In the genomic region with DNA sequence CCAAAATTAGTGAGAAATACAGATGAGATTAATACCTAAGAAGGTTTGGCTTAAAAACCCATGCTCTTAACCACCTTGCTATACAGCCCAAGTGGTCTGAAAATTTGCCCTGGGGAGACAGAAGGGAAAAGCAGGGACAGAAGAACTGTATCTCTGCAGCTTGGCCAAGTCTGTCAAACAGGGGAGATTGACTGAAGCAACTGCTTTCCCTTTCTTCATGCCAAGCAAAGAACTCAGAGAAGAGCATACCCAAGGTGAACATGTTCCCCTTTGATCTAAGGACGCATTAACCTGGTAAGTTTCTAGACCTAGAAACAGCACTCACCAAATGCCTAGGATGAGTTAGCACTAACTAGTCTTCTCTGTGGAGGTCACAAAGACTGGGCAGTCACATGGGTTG, we compare ENCODE assay signal across 30 cellular contexts.
"Had no signal": no experiment of that assay in that cellular context is flagged by ENCODE, and none has a peak within 500 bp of the region (broad histone marks: within the 10 kb centered on the region; RNA-seq: fewer than 3 reads in every experiment).

No MANE protein-coding gene starts in this region.

- H3K4me3 Mint-ChIP-seq: naive thymus-derived CD4-positive, alpha-beta T cell; natural killer cell; nephron; neural progenitor cell; stimulated activated memory B cell treated with anti-CD40 and anti-IgM and Interleukin-4, amounts not matched to agents 10 μg/mL and 1 μg/mL and 100 μg/mL, for 72 hours; stimulated activated naive CD8-positive, alpha-beta T cell treated with anti-CD3 and anti-CD28 coated beads, Interleukin-15, amount 100 ng/mL, for 72 hours; type B pancreatic cell had no signal

- DNase-seq: naive thymus-derived CD4-positive, alpha-beta T cell; natural killer cell; occipital lobe; pancreas; right cardiac atrium; right lobe of liver; sigmoid colon; spleen; stimulated activated CD4-positive, alpha-beta T cell treated with anti-CD3 and anti-CD28 coated beads, Interleukin-12 subunit alpha, Interleukin-12 subunit beta, amount 100 ng/mL, for 4 hours; stimulated activated CD4-positive, alpha-beta T cell treated with anti-CD3 and anti-CD28 coated beads, Interleukin-1b, Interleukin-23, amount 100 ng/mL, for 48 hours; stimulated activated CD4-positive, alpha-beta T cell treated with anti-CD3 and anti-CD28 coated beads, Interleukin-4, amount 100 ng/mL, for 1 hour; stimulated activated CD4-positive, alpha-beta T cell treated with anti-CD3 and anti-CD28 coated beads, Interleukin-4, amount 100 ng/mL, for 4 hours; stimulated activated CD8-positive, alpha-beta memory T cell treated with anti-CD3 and anti-CD28 coated beads, Interleukin-4, amount 100 ng/mL, for 48 hours; stimulated activated naive CD4-positive, alpha-beta T cell; stimulated activated naive CD8-positive, alpha-beta T cell treated with anti-CD3 and anti-CD28 coated beads, Interleukin-15, amount 100 ng/mL, for 72 hours; stimulated activated naive CD8-positive, alpha-beta T cell treated with anti-CD3 and anti-CD28 coated beads, Interleukin-15, Interleukin-2, amounts not matched to agents 100 U/mL and 50 U/mL, for 24 hours; substantia nigra; testis; tibial artery; transverse colon; upper lobe of right lung; uterus had no signal

- H3K4me1 ChIP-seq: pancreas, prostate gland, right lobe of liver, testis, upper lobe of right lung, uterus had no signal

- H3K9me3 Mint-ChIP-seq: natural killer cell; nephron; stimulated activated memory B cell treated with anti-CD40 and anti-IgM and Interleukin-4, amounts not matched to agents 10 μg/mL and 1 μg/mL and 100 μg/mL, for 72 hours; type B pancreatic cell had no signal

- H3K36me3 ChIP-seq: neural progenitor cell, pancreas, prostate gland, right lobe of liver, sigmoid colon, spleen, suprapubic skin, tibial artery, transverse colon, upper lobe of right lung, uterus had no signal

- H3K27ac ChIP-seq: neural progenitor cell, pancreas, prostate gland, right lobe of liver, sigmoid colon, skin epidermis, spleen, suprapubic skin, testis, tibial artery, transverse colon, upper lobe of right lung, uterus had no signal

- H3K27ac Mint-ChIP-seq: naive thymus-derived CD4-positive, alpha-beta T cell; natural killer cell; nephron; neural progenitor cell; stimulated activated memory B cell treated with anti-CD40 and anti-IgM and Interleukin-4, amounts not matched to agents 10 μg/mL and 1 μg/mL and 100 μg/mL, for 72 hours; stimulated activated naive CD8-positive, alpha-beta T cell treated with anti-CD3 and anti-CD28 coated beads, Interleukin-15, amount 100 ng/mL, for 72 hours; type B pancreatic cell had no signal

- H3K36me3 Mint-ChIP-seq: natural killer cell; neural progenitor cell; stimulated activated memory B cell treated with anti-CD40 and anti-IgM and Interleukin-4, amounts not matched to agents 10 μg/mL and 1 μg/mL and 100 μg/mL, for 72 hours; type B pancreatic cell had no signal

- ATAC-seq: naive thymus-derived CD4-positive, alpha-beta T cell; natural killer cell; pancreas; right cardiac atrium; right lobe of liver; stimulated activated memory B cell treated with anti-CD40 and anti-IgM and Interleukin-4, amounts not matched to agents 10 μg/mL and 1 μg/mL and 100 μg/mL, for 72 hours; stimulated activated naive CD8-positive, alpha-beta T cell treated with anti-CD3 and anti-CD28 coated beads, Interleukin-15, amount 100 ng/mL, for 72 hours; stimulated activated naive CD8-positive, alpha-beta T cell treated with anti-CD3 and anti-CD28 coated beads, Interleukin-15, Interleukin-2, amounts not matched to agents 100 U/mL and 50 U/mL, for 24 hours had no signal

- H3K4me3 ChIP-seq: neural progenitor cell, pancreas, prostate gland, right lobe of liver, sigmoid colon, skin epidermis, smooth muscle cell, spleen, suprapubic skin, testis, tibial artery, transverse colon, upper lobe of right lung, uterus had no signal

- H3K9me3 ChIP-seq: pancreas, prostate gland, right lobe of liver, sigmoid colon, spleen, suprapubic skin, testis, tibial artery, transverse colon, upper lobe of right lung, uterus had no signal

- H3K27me3 ChIP-seq: right lobe of liver, testis had no signal
